Comparison of ENCODE assay signal across 1 cellular context in genomic region chr15:22918056-22918455, GRCh38.
TF ChIP-seq lines count a peak whose summit lies in the region.

No MANE protein-coding gene starts in this region.

TF ChIP-seq in SK-N-SH treated with all-trans-retinoic acid at 6 μM for 48 hours, 23 proteins besides CTCF, POLR2A, EP300 and RAD21 (continued from another document):
- no peak for TF ChIP-seq TSHZ2 (CRISPR knock-in tag; IDR thresholded peaks at IDR 0.05)
- no peak for TF ChIP-seq OSR1 (CRISPR knock-in tag; IDR thresholded peaks at IDR 0.05)
- no peak for TF ChIP-seq ZNF8 (CRISPR knock-in tag; IDR thresholded peaks at IDR 0.05)
- TF ChIP-seq ARNTL (CRISPR knock-in tag; IDR thresholded peaks at IDR 0.05; ENCODE audit: borderline replicate concordance, low read depth), result no peak
- no peak for TF ChIP-seq ZC3H10 (CRISPR knock-in tag; IDR thresholded peaks at IDR 0.05)
